Comparison of ENCODE assay signal across 8 cellular contexts in genomic region chr12:54279227-54279631, GRCh38. TPM values are rescaled to one million over a fixed set of nuclear protein-coding genes. Genes with fewer than 3 reads are reported as not detected.
A peak's percentile ranks its signal among the peaks of the same experiment; 100 is the strongest.
DNase-seq lines count a peak whose midpoint lies in the region; ATAC-seq and TF ChIP-seq lines count a peak whose summit lies in the region.

No MANE protein-coding gene starts in this region.

- H3K27ac ChIP-seq in ascending aorta (peak overlapping the region; percentile 81 to 94), layer of hippocampus (ENCODE audit: low read depth, low read length) (peak overlapping the region; percentile 99), thymus (ENCODE audit: low read depth) (peak overlapping the region; percentile 88)

- POLR2A ChIA-PET in HEK293T (lab: Yijun Ruan, JAX): interaction anchor here (0.6 to 5.2 kb wide), 35 partner anchors 9 to 311 kb away, joined by 3 to 175 read pairs (median 6); partner anchors contain the start of genes COPZ1, HOXC9 and NFE2

- no peak for TF ChIP-seq CTCF in ascending aorta (IDR thresholded peaks at IDR 0.05)

- CTCF ChIA-PET in HEK293T (lab: Yijun Ruan, JAX): interaction anchor here (0.8 kb wide), 1 partner anchor 14 kb away, joined by 4 read pairs; no protein-coding TSS in a partner anchor

- no peak for ATAC-seq in GM21381 (IDR thresholded peaks at IDR 0.05; ENCODE audit: unreplicated experiment)
- ATAC-seq in HG02763 (IDR thresholded peaks at IDR 0.05; ENCODE audit: unreplicated experiment): no peak

- under 1% methylated on average over 19 of the region's 19 CpGs for WGBS in thymus

- no peak for DNase-seq in HEK293T (ENCODE audit: extremely low spot score)
- no peak for DNase-seq in ascending aorta (ENCODE audit: low spot score in 2 of 2)
- DNase-seq in medulla oblongata (ENCODE audit: extremely low spot score): no peak
- DNase-seq in NCI-H510A (lab: John Stamatoyannopoulos, UW): no peak

- intact Hi-C loops in ascending aorta (cut with DNase I): loop anchor here (5.0 kb wide), 2 partner anchors 47 to 62 kb away; no protein-coding TSS in a partner anchor

- H3K4me3 ChIP-seq in ascending aorta (peak overlapping the region; percentile 62 to 68), thymus (ENCODE audit: low read length) (peak overlapping the region; percentile 75)

- H3K27me3 ChIP-seq in ascending aorta (no peaks in the 10 kb centered on the region), layer of hippocampus (ENCODE audit: control insufficient read depth, insufficient read depth, low read length) (no peaks in the 10 kb centered on the region), thymus (ENCODE audit: control insufficient read depth, insufficient read depth) (no peaks in the 10 kb centered on the region)

- peaks cover 22 to 29% of the 10 kb centered on the region in 2 donors for H3K36me3 ChIP-seq in ascending aorta
- H3K36me3 ChIP-seq in thymus (ENCODE audit: control insufficient read depth, insufficient read depth): peaks cover 15% of the 10 kb centered on the region

- H3K4me1 ChIP-seq in ascending aorta: peaks cover 7 to 43% of the 10 kb centered on the region in 2 donors
- peaks cover 22% of the 10 kb centered on the region for H3K4me1 ChIP-seq in thymus (ENCODE audit: control insufficient read depth, insufficient read depth, low read length)

- no peaks in the 10 kb centered on the region for H3K9me3 ChIP-seq in ascending aorta
- H3K9me3 ChIP-seq in thymus (ENCODE audit: control insufficient read depth): no peaks in the 10 kb centered on the region

TF ChIP-seq in HEK293T, 16 proteins besides CTCF, POLR2A, EP300 and RAD21:
- no peak for TF ChIP-seq BHLHE40 (IDR thresholded peaks at IDR 0.05; ENCODE audit: borderline replicate concordance)
- peak; percentile 16 for TF ChIP-seq L3MBTL2 (conservative IDR thresholded peaks at IDR 0.05)
- no peak for TF ChIP-seq SUZ12 (IDR thresholded peaks at IDR 0.05)
- TF ChIP-seq SP1 (IDR thresholded peaks at IDR 0.05): no peak
TF ChIP-seq in HEK293T: peak in this region for 1.

RNA-seq across cellular contexts. Expression of gene CBX5, which starts 0.7 kb away (rescaled TPM):
- 19.4 TPM for total RNA-seq in ascending aorta
- polyA plus RNA-seq in thymus: 8.4 TPM

RNA-seq across cellular contexts. Expression of gene HNRNPA1, which starts 1.3 kb away (rescaled TPM):
- 292 TPM for total RNA-seq in ascending aorta
- 1,267 TPM for polyA plus RNA-seq in thymus

RNA-seq across cellular contexts. Expression of gene NFE2, which starts 21.6 kb away (rescaled TPM):
- not detected for total RNA-seq in ascending aorta
- polyA plus RNA-seq in thymus: 2.8 TPM

RNA-seq across cellular contexts. Expression of gene COPZ1, which starts 45.7 kb away (rescaled TPM):
- 60.3 TPM for total RNA-seq in ascending aorta
- polyA plus RNA-seq in thymus: 94.9 TPM
